In genomic region chr1:205851993-205852392, GRCh38 we compare ENCODE assay signal across 25 cellular contexts. TPM values are rescaled to one million over a fixed set of nuclear protein-coding genes. Genes with fewer than 3 reads are reported as not detected.
DNase-seq lines count a peak whose midpoint lies in the region; ATAC-seq, FAIRE-seq and TF ChIP-seq lines count a peak whose summit lies in the region.
"Had no signal": no experiment of that assay in that cellular context is flagged by ENCODE, and none has a peak within 500 bp of the region (broad histone marks: within the 10 kb centered on the region; RNA-seq: fewer than 3 reads in every experiment).

No MANE protein-coding gene starts in this region.

- POLR2A ChIA-PET in HEK293 (lab: Yijun Ruan, JAX): no interaction called here
- POLR2A ChIA-PET in PC-9 (lab: Charles Lee; ENCODE audit: unreplicated experiment): no interaction called here

- no peak overlapping the region for H2AK5ac ChIP-seq in mesenchymal stem cell (ENCODE audit: low read length, severe bottlenecking)

- no peak overlapping the region for H3K18ac ChIP-seq in mesenchymal stem cell (ENCODE audit: low read depth in 1 of 2, low read length in 2 of 2)

- H2BK15ac ChIP-seq in mesenchymal stem cell (ENCODE audit: low read depth, poor library complexity, severe bottlenecking): no peak overlapping the region

- intact Hi-C loops in PC-9 (cut with micrococcal nuclease; ENCODE audit: unreplicated experiment): no loop called here

- no peak overlapping the region for H4K8ac ChIP-seq in mesenchymal stem cell (ENCODE audit: low read length)

- H3K4me2 ChIP-seq in PC-9 (peak overlapping the region; percentile 26; the same call in 1 of the 2 replicates), mesenchymal stem cell (ENCODE audit: low read length, poor library complexity, severe bottlenecking) (no peak overlapping the region)
- H3K4me2 ChIP-seq: BLaER1 had no signal

- DNase-seq in PC-9: peak in 1 of 2 experiments; percentile 52
- peak; percentile 9 for DNase-seq in epithelial cell of esophagus (ENCODE audit: low read depth)
- peak; percentile 19 for DNase-seq in small intestine
- DNase-seq in activated gamma-delta T cell (lab: John Stamatoyannopoulos, UW): no peak
- no peak for DNase-seq in hypothalamus (lab: John Stamatoyannopoulos, UW)
- no peak for DNase-seq in mesenchymal stem cell
- DNase-seq: Caco-2; CD4-positive, CD25-positive, alpha-beta regulatory T cell; CD8-positive, alpha-beta T cell; DMS153; DMS79; EL; GDM1; GOT3 had no signal

- H2BK120ac ChIP-seq in mesenchymal stem cell (ENCODE audit: low read depth, low read length): no peak overlapping the region

- H3K4me3 ChIP-seq in HEK293 (ENCODE audit: low read depth, low read length) (no peak overlapping the region), PC-9 (no peak overlapping the region), epithelial cell of esophagus (ENCODE audit: low read length) (no peak overlapping the region), small intestine (ENCODE audit: low read depth in 1 of 2, low read length in 2 of 2) (no peak overlapping the region), mesenchymal stem cell (ENCODE audit: insufficient read depth in 1 of 2, low read depth in 1 of 2, low read length in 2 of 2) (no peak overlapping the region)
- H3K4me3 ChIP-seq: BLaER1, GM12878, HAP-1 had no signal

- H3F3A ChIP-seq in PC-9 (ENCODE audit: insufficient read depth, low read depth): 0 out of 2 replicates have a peak, but pooled peaks cover 4% of the 10 kb centered on the region

- H4K20me1 ChIP-seq in PC-9 (ENCODE audit: insufficient read depth): no peaks in the 10 kb centered on the region
- H4K20me1 ChIP-seq: BLaER1 had no signal

- H3K27ac ChIP-seq in HEK293 (ENCODE audit: extremely low read depth, low read depth, low read length): no peak overlapping the region
- no peak overlapping the region for H3K27ac ChIP-seq in PC-9
- H3K27ac ChIP-seq in small intestine (ENCODE audit: low read depth in 1 of 2, low read length in 1 of 2): no peak overlapping the region
- no peak overlapping the region for H3K27ac ChIP-seq in mesenchymal stem cell (ENCODE audit: low read length, poor library complexity, severe bottlenecking)
- H3K27ac ChIP-seq: 22Rv1, BLaER1, C4-2B had no signal

- no peak overlapping the region for H3K14ac ChIP-seq in mesenchymal stem cell (ENCODE audit: low read length in 2 of 2)

- no peak overlapping the region for H3K4ac ChIP-seq in mesenchymal stem cell (ENCODE audit: low read depth in 1 of 2, low read length in 2 of 2)

- CTCF ChIA-PET in HEK293 (lab: Yijun Ruan, JAX) (no interaction called here), PC-9 (lab: Charles Lee) (no interaction called here)

- no peaks in the 10 kb centered on the region for H3K79me1 ChIP-seq in mesenchymal stem cell (replicated peaks; ENCODE audit: low read length, poor library complexity, severe bottlenecking)

- BruUV-seq in PC-9 (replicated peaks; lab: Mats Ljungman, UMichigan): no TSS peak

- TF ChIP-seq CTCF in HEK293 (tag by site-specific recombination; IDR thresholded peaks at IDR 0.05) (no peak), PC-9 (conservative IDR thresholded peaks at IDR 0.05) (no peak), epithelial cell of esophagus (IDR thresholded peaks at IDR 0.05; ENCODE audit: insufficient read depth, low read depth, low read length, missing control alignments) (no peak)

- no peak overlapping the region for H3K23ac ChIP-seq in mesenchymal stem cell (ENCODE audit: low read length in 2 of 2)

- ATAC-seq in GM21529 (IDR thresholded peaks at IDR 0.05; ENCODE audit: unreplicated experiment): no peak
- ATAC-seq: CD8-positive, alpha-beta T cell; GM12878 had no signal

- H3K36me3 ChIP-seq in HEK293 (ENCODE audit: control insufficient read depth in 2 of 2, insufficient read depth in 1 of 2, low read length in 2 of 2) (no peaks in the 10 kb centered on the region), PC-9 (ENCODE audit: low read depth) (no peaks in the 10 kb centered on the region), small intestine (ENCODE audit: control insufficient read depth in 2 of 2, insufficient read depth in 2 of 2, low read length in 2 of 2) (no peaks in the 10 kb centered on the region), mesenchymal stem cell (ENCODE audit: control insufficient read depth in 1 of 2, insufficient read depth in 2 of 2, low read depth in 1 of 2, low read length in 2 of 2) (no peaks in the 10 kb centered on the region)
- H3K36me3 ChIP-seq: HAP-1 had no signal

- H3K79me2 ChIP-seq in PC-9 (ENCODE audit: low read depth): no peaks in the 10 kb centered on the region

- no peak overlapping the region for H2BK5ac ChIP-seq in mesenchymal stem cell (ENCODE audit: low read depth, low read length, poor library complexity, severe bottlenecking)

- H2BK12ac ChIP-seq in mesenchymal stem cell (ENCODE audit: low read length in 2 of 2): no peak overlapping the region

- WGBS in small intestine, 3 donors: 18 to 58% (median 43%) methylated on average over 4 of the region's 4 CpGs
- WGBS in mesenchymal stem cell: 85% methylated on average over 3 of the region's 4 CpGs

- H2AFZ ChIP-seq in PC-9 (no peak overlapping the region), mesenchymal stem cell (ENCODE audit: low read depth, low read length) (no peak overlapping the region)

- H3K27me3 ChIP-seq in PC-9 (ENCODE audit: insufficient read depth, low read depth) (no peaks in the 10 kb centered on the region), small intestine (ENCODE audit: control insufficient read depth in 2 of 2, insufficient read depth in 2 of 2, low read length in 2 of 2) (peaks cover 0 to 2% of the 10 kb centered on the region in 2 donors), mesenchymal stem cell (ENCODE audit: control insufficient read depth in 1 of 2, insufficient read depth in 1 of 2, low read length in 2 of 2) (peaks cover 5 to 9% of the 10 kb centered on the region in 2 experiments)
- H3K27me3 ChIP-seq: BLaER1 had no signal

- FAIRE-seq in small intestine (lab: Jason Lieb, UNC): no peak
- FAIRE-seq: A204.1, GM12878, GM19239, H54 had no signal

- H3K9ac ChIP-seq in mesenchymal stem cell (ENCODE audit: low read length): no peak overlapping the region
- H3K9ac ChIP-seq: BLaER1 had no signal

- no peak overlapping the region for H4K91ac ChIP-seq in mesenchymal stem cell (ENCODE audit: low read length)

- H3K4me1 ChIP-seq in HEK293 (ENCODE audit: control insufficient read depth, insufficient read depth, low read length): no peaks in the 10 kb centered on the region
- H3K4me1 ChIP-seq in PC-9 (replicated peaks; ENCODE audit: insufficient read depth): peaks cover 10% of the 10 kb centered on the region; the same call in 1 of the 2 replicates
- H3K4me1 ChIP-seq in small intestine (ENCODE audit: control insufficient read depth in 2 of 2, insufficient read depth in 1 of 2, low read depth in 1 of 2, low read length in 1 of 2): no peaks in the 10 kb centered on the region
- no peaks in the 10 kb centered on the region for H3K4me1 ChIP-seq in mesenchymal stem cell (ENCODE audit: control insufficient read depth, insufficient read depth, low read depth, low read length)
- H3K4me1 ChIP-seq: Caco-2, HAP-1 had no signal

- no peaks in the 10 kb centered on the region for H3K9me2 ChIP-seq in PC-9 (ENCODE audit: insufficient read depth)

- H3K9me3 ChIP-seq in HEK293 (ENCODE audit: control insufficient read depth, insufficient read depth, low read depth, low read length) (no peaks in the 10 kb centered on the region), PC-9 (ENCODE audit: insufficient read depth, low read depth) (no peaks in the 10 kb centered on the region; the same call in 1 of the 2 replicates), small intestine (ENCODE audit: control insufficient read depth, low read depth) (no peaks in the 10 kb centered on the region), mesenchymal stem cell (ENCODE audit: control insufficient read depth, low read length) (peaks cover 18% of the 10 kb centered on the region)
- H3K9me3 ChIP-seq: HAP-1 had no signal

TF ChIP-seq in HEK293, 187 proteins besides CTCF, POLR2A, EP300 and RAD21:
- no peak for TF ChIP-seq ZXDB (tag by site-specific recombination; IDR thresholded peaks at IDR 0.05)
- TF ChIP-seq, protein P1, sequence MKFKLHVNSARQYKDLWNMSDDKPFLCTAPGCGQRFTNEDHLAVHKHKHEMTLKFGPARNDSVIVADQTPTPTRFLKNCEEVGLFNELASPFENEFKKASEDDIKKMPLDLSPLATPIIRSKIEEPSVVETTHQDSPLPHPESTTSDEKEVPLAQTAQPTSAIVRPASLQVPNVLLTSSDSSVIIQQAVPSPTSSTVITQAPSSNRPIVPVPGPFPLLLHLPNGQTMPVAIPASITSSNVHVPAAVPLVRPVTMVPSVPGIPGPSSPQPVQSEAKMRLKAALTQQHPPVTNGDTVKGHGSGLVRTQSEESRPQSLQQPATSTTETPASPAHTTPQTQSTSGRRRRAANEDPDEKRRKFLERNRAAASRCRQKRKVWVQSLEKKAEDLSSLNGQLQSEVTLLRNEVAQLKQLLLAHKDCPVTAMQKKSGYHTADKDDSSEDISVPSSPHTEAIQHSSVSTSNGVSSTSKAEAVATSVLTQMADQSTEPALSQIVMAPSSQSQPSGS (tag by site-specific recombination; IDR thresholded peaks at IDR 0.05; ENCODE audit: low read depth): peak; percentile 37; the same call in 1 of the 2 replicates
TF ChIP-seq in HEK293: peak in this region for 1.

RNA-seq across cellular contexts. Expression of gene PM20D1, which starts 2.1 kb away (rescaled TPM):
- not detected in 2 replicates for total RNA-seq in PC-9 (2021)
- under 1 TPM in 1 of 3 donors, not detected in 2; 0.19 TPM for polyA plus RNA-seq in small intestine
- polyA plus RNA-seq in mesenchymal stem cell (2013, experiment 1 of 2): not detected
- polyA plus RNA-seq in mesenchymal stem cell (2013, experiment 2 of 2): not detected
- total RNA-seq: Caco-2, GM12878 had no signal
- polyA plus RNA-seq: AG04450, GM12878 had no signal

RNA-seq across cellular contexts. Expression of gene SLC41A1, which starts 39.0 kb away (rescaled TPM):
- 26.5 and 34.5 TPM in 2 replicates for total RNA-seq in PC-9 (2021)
- polyA plus RNA-seq in small intestine: 1 to 10 TPM in 2 of 3 donors, under 1 TPM in 1; 0.89 to 9.4 (median 3.2) TPM
- 22.0 TPM for polyA plus RNA-seq in mesenchymal stem cell (2013, experiment 1 of 2)
- 21.4 TPM for polyA plus RNA-seq in mesenchymal stem cell (2013, experiment 2 of 2)

Comparison
In these comparisons a context has a peak if more than half of its experiments do, and no peak if none do; other contexts are left out.
1. DNase-seq: peak in epithelial cell of esophagus (single experiment) and small intestine (single experiment); none in activated gamma-delta T cell (single experiment), hypothalamus (0 of 51) and mesenchymal stem cell (single experiment).